In genomic region chr5:6788439-6788838, GRCh38 we compare ENCODE assay signal across 22 cellular contexts.
"Had no signal": no experiment of that assay in that cellular context is flagged by ENCODE, and none has a peak within 500 bp of the region (broad histone marks: within the 10 kb centered on the region; RNA-seq: fewer than 3 reads in every experiment).

No MANE protein-coding gene starts in this region.

- H3K9me3 ChIP-seq: heart right ventricle, prostate gland, sigmoid colon, stomach, thyroid gland, upper lobe of left lung had no signal

- H3K36me3 ChIP-seq: heart right ventricle, neural progenitor cell, prostate gland, sigmoid colon, stomach, thyroid gland, upper lobe of left lung had no signal

- H3K4me1 ChIP-seq: neural progenitor cell, prostate gland, sigmoid colon, thyroid gland, upper lobe of left lung had no signal

- ATAC-seq: effector memory CD8-positive, alpha-beta T cell; heart right ventricle; naive thymus-derived CD4-positive, alpha-beta T cell; stimulated activated effector memory CD8-positive, alpha-beta T cell treated with anti-CD3 and anti-CD28 coated beads, Interleukin-12 subunit alpha, Interleukin-12 subunit beta, amount 100 ng/mL, for 72 hours had no signal

- H3K27me3 ChIP-seq: neural progenitor cell, sigmoid colon, stomach, thyroid gland, upper lobe of left lung had no signal

- H3K27ac ChIP-seq: heart right ventricle, neural progenitor cell, prostate gland, sigmoid colon, stomach, thyroid gland, upper lobe of left lung had no signal

- H3K9ac ChIP-seq: neural progenitor cell had no signal

- DNase-seq: cerebellar nuclear complex; cortex of kidney; effector memory CD8-positive, alpha-beta T cell; foreskin melanocyte; glutamatergic neuron; heart right ventricle; hippocampal formation; immature natural killer cell; mesenchymal stem cell; midbrain; naive thymus-derived CD4-positive, alpha-beta T cell; sigmoid colon; stimulated activated CD4-positive, alpha-beta T cell treated with anti-CD3 and anti-CD28 coated beads, Interleukin-2, amount 100 ng/mL, for 24 hours; stimulated activated CD4-positive, alpha-beta T cell treated with anti-CD3 and anti-CD28 coated beads, Interleukin-4, amount 100 ng/mL, for 24 hours; stimulated activated naive CD4-positive, alpha-beta T cell treated with Interleukin-2 at 50 U/mL for 16 hours; stomach; thyroid gland; upper lobe of left lung had no signal

- H3K4me3 ChIP-seq: heart right ventricle, lung, neural progenitor cell, prostate gland, sigmoid colon, stomach, thyroid gland, upper lobe of left lung had no signal

- H3K4me2 ChIP-seq: neural progenitor cell had no signal

- H2AFZ ChIP-seq: neural progenitor cell had no signal
